Comparison of ENCODE assay signal across 9 cellular contexts in genomic region chr19:35120492-35120891, GRCh38. TPM values are rescaled to one million over a fixed set of nuclear protein-coding genes. Genes with fewer than 3 reads are reported as not detected.
DNase-seq lines count a peak whose midpoint lies in the region; ATAC-seq and TF ChIP-seq lines count a peak whose summit lies in the region.
"Had no signal": no experiment of that assay in that cellular context is flagged by ENCODE, and none has a peak within 500 bp of the region (broad histone marks: within the 10 kb centered on the region; RNA-seq: fewer than 3 reads in every experiment).

No MANE protein-coding gene starts in this region.

- H3K27me3 ChIP-seq in vagina, result no peaks in the 10 kb centered on the region

- no peak overlapping the region for H3K4me3 ChIP-seq in vagina

- H3K36me3 ChIP-seq in vagina, result no peaks in the 10 kb centered on the region

- H3K9me3 ChIP-seq in vagina, result no peaks in the 10 kb centered on the region

- no peak for ATAC-seq in GM21381 (IDR thresholded peaks at IDR 0.05; ENCODE audit: unreplicated experiment)

- peak overlapping the region; percentile 94 for H3K27ac ChIP-seq in vagina

- DNase-seq in NOMO-1 treated with dmso at 0.1 percent for 144 hours (lab: John Stamatoyannopoulos, UW; ENCODE audit: unreplicated experiment) (peak; percentile 3), NOMO-1 (lab: John Stamatoyannopoulos, UW; ENCODE audit: unreplicated experiment in 2 of 2) (no peak), SHP77 treated with DMSO at 0.1 percent for 48 hours (lab: John Stamatoyannopoulos, UW) (peak; percentile 11), hepatic stellate cell (ENCODE audit: low spot score) (peak; percentile 61), vagina (ENCODE audit: extremely low spot score in 2 of 2) (no peak)
- DNase-seq in effector CD8-positive, alpha-beta T cell (lab: John Stamatoyannopoulos, UW), result no peak
- DNase-seq in stimulated activated CD4-positive, alpha-beta T cell treated with anti-CD3 and anti-CD28 coated beads, Interleukin-1b, Interleukin-23, amount 100 ng/mL, for 48 hours, result no peak
- DNase-seq: activated naive CD8-positive, alpha-beta T cell treated with anti-CD3 and anti-CD28 coated beads, Interleukin-2, amount 10 ng/mL, durations not matched to agents 7 days and 5 days had no signal

- H3K4me1 ChIP-seq in vagina, result peaks cover 64% of the 10 kb centered on the region

- intact Hi-C loops in vagina (cut with DNase I), result no loop called here

- no peak for TF ChIP-seq CTCF in vagina (IDR thresholded peaks at IDR 0.05)

- no peak for TF ChIP-seq POLR2A in vagina (IDR thresholded peaks at IDR 0.05)

RNA-seq across cellular contexts. Expression of gene FXYD3, which starts 4.9 kb away (rescaled TPM):
- total RNA-seq in vagina, result 788 TPM
- total RNA-seq: activated naive CD8-positive, alpha-beta T cell treated with anti-CD3 and anti-CD28 coated beads, Interleukin-2, amount 10 ng/mL, durations not matched to agents 7 days and 5 days had no signal

RNA-seq across cellular contexts. Expression of gene LGI4, which starts 14.4 kb away (rescaled TPM):
- total RNA-seq in vagina, result 32.9 TPM

RNA-seq across cellular contexts. Expression of gene FXYD1, which starts 18.1 kb away (rescaled TPM):
- total RNA-seq in vagina, result 135 TPM
- total RNA-seq: activated naive CD8-positive, alpha-beta T cell treated with anti-CD3 and anti-CD28 coated beads, Interleukin-2, amount 10 ng/mL, durations not matched to agents 7 days and 5 days had no signal

RNA-seq across cellular contexts. Expression of gene FXYD7, which starts 22.6 kb away (rescaled TPM):
- 3.4 TPM for total RNA-seq in vagina

RNA-seq across cellular contexts. Expression of gene FXYD5, which starts 34.0 kb away (rescaled TPM):
- total RNA-seq in vagina, result 144 TPM

Comparison
In these comparisons a context has a peak if more than half of its experiments do, and no peak if none do; other contexts are left out.
1. DNase-seq: peak in NOMO-1 treated with dmso at 0.1 percent for 144 hours (single experiment), SHP77 treated with DMSO at 0.1 percent for 48 hours (single experiment) and hepatic stellate cell (single experiment); none in NOMO-1 (0 of 2), vagina (0 of 2), effector CD8-positive, alpha-beta T cell (single experiment) and stimulated activated CD4-positive, alpha-beta T cell treated with anti-CD3 and anti-CD28 coated beads, Interleukin-1b, Interleukin-23, amount 100 ng/mL, for 48 hours (single experiment).